Comparison of ENCODE assay signal across 1 cellular context in genomic region chr11:96144553-96144952, GRCh38.
TF ChIP-seq lines count a peak whose summit lies in the region.

No MANE protein-coding gene starts in this region.

TF ChIP-seq in SK-N-SH treated with all-trans-retinoic acid at 6 μM for 48 hours, 23 proteins besides CTCF, POLR2A, EP300 and RAD21 (continued from another document):
- TF ChIP-seq POU6F1 (CRISPR knock-in tag; IDR thresholded peaks at IDR 0.05; ENCODE audit: borderline replicate concordance, low read depth), result no peak
- TF ChIP-seq CSRNP3 (CRISPR knock-in tag; IDR thresholded peaks at IDR 0.05), result no peak
- TF ChIP-seq PATZ1 (CRISPR knock-in tag; IDR thresholded peaks at IDR 0.05; ENCODE audit: borderline replicate concordance), result no peak
- no peak for TF ChIP-seq SNAI2 (CRISPR knock-in tag; IDR thresholded peaks at IDR 0.05)
